ENCODE assay signal across 2 cellular contexts in the genomic region with DNA sequence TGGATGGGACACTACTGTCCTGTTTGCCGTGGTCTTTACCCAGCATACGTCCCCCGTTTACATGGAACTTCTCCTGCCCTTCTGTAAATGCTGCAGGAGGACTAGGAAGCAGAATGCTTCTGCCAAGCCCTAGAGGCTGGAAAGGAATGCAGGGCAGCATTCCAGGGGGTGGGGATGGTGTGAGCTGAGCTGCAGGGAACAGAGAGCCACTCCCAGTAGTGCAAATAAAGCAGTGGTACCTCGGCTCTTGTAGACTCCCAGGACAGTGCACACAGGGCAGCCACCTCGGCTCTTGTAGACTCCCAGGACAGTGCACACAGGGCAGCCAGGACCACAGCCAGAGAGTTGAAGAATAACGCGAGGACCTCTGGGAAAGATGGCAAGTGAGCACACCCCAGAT.
TF ChIP-seq lines count a peak whose summit lies in the region.

No MANE protein-coding gene starts in this region.

TF ChIP-seq in A549, 52 proteins besides CTCF, POLR2A, EP300 and RAD21 (continued from another document):
- TF ChIP-seq, protein P1, sequence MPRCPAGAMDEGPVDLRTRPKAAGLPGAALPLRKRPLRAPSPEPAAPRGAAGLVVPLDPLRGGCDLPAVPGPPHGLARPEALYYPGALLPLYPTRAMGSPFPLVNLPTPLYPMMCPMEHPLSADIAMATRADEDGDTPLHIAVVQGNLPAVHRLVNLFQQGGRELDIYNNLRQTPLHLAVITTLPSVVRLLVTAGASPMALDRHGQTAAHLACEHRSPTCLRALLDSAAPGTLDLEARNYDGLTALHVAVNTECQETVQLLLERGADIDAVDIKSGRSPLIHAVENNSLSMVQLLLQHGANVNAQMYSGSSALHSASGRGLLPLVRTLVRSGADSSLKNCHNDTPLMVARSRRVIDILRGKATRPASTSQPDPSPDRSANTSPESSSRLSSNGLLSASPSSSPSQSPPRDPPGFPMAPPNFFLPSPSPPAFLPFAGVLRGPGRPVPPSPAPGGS (IDR thresholded peaks at IDR 0.05), result no peak
- TF ChIP-seq BHLHE40 (IDR thresholded peaks at IDR 0.05; ENCODE audit: low read depth, low read length) (no peak), NR3C1 (IDR thresholded peaks at IDR 0.05) (no peak), POLR2AphosphoS2 (conservative IDR thresholded peaks at IDR 0.05; ENCODE audit: low read length) (no peak), EHMT2 (IDR thresholded peaks at IDR 0.05; ENCODE audit: low read depth) (no peak), MAX (IDR thresholded peaks at IDR 0.05) (peak; percentile 17; the same call in 1 of the 2 replicates), KDM5A (IDR thresholded peaks at IDR 0.05) (no peak), RFX5 (IDR thresholded peaks at IDR 0.05) (no peak), CHD2 (IDR thresholded peaks at IDR 0.05; ENCODE audit: low read length, partially characterized antibody) (no peak), NPAS2 (CRISPR knock-in tag; IDR thresholded peaks at IDR 0.05; ENCODE audit: borderline replicate concordance) (no peak), E2F6 (IDR thresholded peaks at IDR 0.05; ENCODE audit: borderline replicate concordance, low read depth) (no peak), GATA3 (IDR thresholded peaks at IDR 0.05; ENCODE audit: borderline replicate concordance) (no peak), ZNF302 (CRISPR knock-in tag; IDR thresholded peaks at IDR 0.05) (no peak), JUNB (IDR thresholded peaks at IDR 0.05) (no peak), MAZ (IDR thresholded peaks at IDR 0.05; ENCODE audit: borderline replicate concordance, low read depth, low read length) (0 out of 2 replicates have a peak, but pooled peaks have one; percentile 78), SREBF2 (IDR thresholded peaks at IDR 0.05) (no peak), REST (IDR thresholded peaks at IDR 0.05) (no peak), HOXB13 (CRISPR knock-in tag; IDR thresholded peaks at IDR 0.05; ENCODE audit: low read depth) (no peak), MAFK (IDR thresholded peaks at IDR 0.05; ENCODE audit: partially characterized antibody) (no peak)
- TF ChIP-seq, protein P2, sequence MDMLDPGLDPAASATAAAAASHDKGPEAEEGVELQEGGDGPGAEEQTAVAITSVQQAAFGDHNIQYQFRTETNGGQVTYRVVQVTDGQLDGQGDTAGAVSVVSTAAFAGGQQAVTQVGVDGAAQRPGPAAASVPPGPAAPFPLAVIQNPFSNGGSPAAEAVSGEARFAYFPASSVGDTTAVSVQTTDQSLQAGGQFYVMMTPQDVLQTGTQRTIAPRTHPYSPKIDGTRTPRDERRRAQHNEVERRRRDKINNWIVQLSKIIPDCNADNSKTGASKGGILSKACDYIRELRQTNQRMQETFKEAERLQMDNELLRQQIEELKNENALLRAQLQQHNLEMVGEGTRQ (IDR thresholded peaks at IDR 0.05), result no peak

TF ChIP-seq in endothelial cell of umbilical vein, 7 proteins besides CTCF, POLR2A, EP300 and RAD21 (continued from another document):
- TF ChIP-seq MAX (IDR thresholded peaks at IDR 0.05; ENCODE audit: insufficient read depth, insufficient read length), result no peak
